24 cellular contexts compared by ENCODE assay signal in the genomic region with DNA sequence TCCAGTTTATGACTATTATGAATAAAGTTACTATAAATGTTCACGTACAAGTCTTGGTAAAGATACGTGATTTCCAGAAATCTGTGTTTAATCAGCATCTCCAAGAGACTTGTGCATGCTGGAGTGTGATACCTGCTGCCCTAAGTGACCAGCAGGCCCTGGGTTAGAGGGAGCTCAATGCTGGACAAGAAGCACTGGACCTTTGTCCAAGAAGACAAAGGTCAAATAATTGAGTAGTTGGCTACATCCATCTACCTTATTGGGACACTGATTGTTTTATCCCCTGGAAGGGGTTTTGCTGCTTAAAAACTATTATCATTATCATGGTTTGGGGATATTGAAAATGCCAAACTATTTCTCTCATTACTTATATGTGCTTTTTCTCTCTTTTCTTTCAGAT. TPM values are rescaled to one million over a fixed set of nuclear protein-coding genes. Genes with fewer than 3 reads are reported as not detected.
DNase-seq lines count a peak whose midpoint lies in the region; ATAC-seq, FAIRE-seq and TF ChIP-seq lines count a peak whose summit lies in the region.
"Had no signal": no experiment of that assay in that cellular context is flagged by ENCODE, and none has a peak within 500 bp of the region (broad histone marks: within the 10 kb centered on the region; RNA-seq: fewer than 3 reads in every experiment).

No MANE protein-coding gene starts in this region.

- 88 to 94% (median 91%) methylated on average over 2 of the region's 2 CpGs for WGBS in small intestine, 3 donors

- no peaks in the 10 kb centered on the region for H3K27me3 ChIP-seq in small intestine (ENCODE audit: control insufficient read depth in 2 of 2, insufficient read depth in 2 of 2, low read length in 2 of 2)
- H3K27me3 ChIP-seq: BE2C, BLaER1 had no signal

- H3K4me3 ChIP-seq in HEK293 (ENCODE audit: low read depth, low read length) (no peak overlapping the region), small intestine (ENCODE audit: low read depth in 1 of 2, low read length in 2 of 2) (no peak overlapping the region)
- H3K4me3 ChIP-seq: BLaER1, GM12878 had no signal

- no peak for TF ChIP-seq POLR2A in GM12891 (IDR thresholded peaks at IDR 0.05; ENCODE audit: low read depth, low read length)

- no peaks in the 10 kb centered on the region for H3K4me1 ChIP-seq in HEK293 (ENCODE audit: control insufficient read depth, insufficient read depth, low read length)
- H3K4me1 ChIP-seq in small intestine (ENCODE audit: control insufficient read depth in 2 of 2, insufficient read depth in 1 of 2, low read depth in 1 of 2, low read length in 1 of 2) = no peaks in the 10 kb centered on the region
- H3K4me1 ChIP-seq: BLaER1 had no signal

- no peak for TF ChIP-seq CTCF in HEK293 (tag by site-specific recombination; IDR thresholded peaks at IDR 0.05)

- POLR2A ChIA-PET in HEK293 (lab: Yijun Ruan, JAX) = interaction anchor here (0.6 kb wide), 1 partner anchor 37 kb away, joined by 3 read pairs; a partner anchor contains a TSS

- FAIRE-seq in GM12891 (lab: Jason Lieb, UNC) (peak; percentile 57), small intestine (lab: Jason Lieb, UNC) (no peak)
- FAIRE-seq: A204.1, GM12878, GM19239 had no signal

- H3K27ac ChIP-seq in HEK293 (ENCODE audit: extremely low read depth, low read depth, low read length) = no peak overlapping the region
- H3K27ac ChIP-seq in small intestine (ENCODE audit: low read depth in 1 of 2, low read length in 1 of 2) = no peak overlapping the region
- H3K27ac ChIP-seq: BLaER1 had no signal

- H3K36me3 ChIP-seq in HEK293 (ENCODE audit: control insufficient read depth in 2 of 2, insufficient read depth in 1 of 2, low read length in 2 of 2) = no peaks in the 10 kb centered on the region
- no peaks in the 10 kb centered on the region for H3K36me3 ChIP-seq in small intestine (ENCODE audit: control insufficient read depth in 2 of 2, insufficient read depth in 2 of 2, low read length in 2 of 2)
- H3K36me3 ChIP-seq: BE2C, BLaER1 had no signal

- ATAC-seq in HG03108 (IDR thresholded peaks at IDR 0.05; ENCODE audit: unreplicated experiment) (no peak), HG02759 (IDR thresholded peaks at IDR 0.05; ENCODE audit: unreplicated experiment) (no peak)
- ATAC-seq: GM12878 had no signal

- DNase-seq in GM12891 (ENCODE audit: insufficient read length, low spot score) (no peak), small intestine (peak; percentile 22)
- DNase-seq: 8988T; ACHN; BE2C; C1 segment of cervical spinal cord; CD4-positive, alpha-beta memory T cell; CD4-positive, CD25-positive, alpha-beta regulatory T cell; CD8-positive, alpha-beta memory T cell; COR-L47; DMS 273 treated with DMSO at 0.1 percent for 48 hours; DMS153; DMS53; DMS79; DND-41; EL; GDM1 had no signal

- H3K9me3 ChIP-seq in HEK293 (ENCODE audit: control insufficient read depth, insufficient read depth, low read depth, low read length) = no peaks in the 10 kb centered on the region
- no peaks in the 10 kb centered on the region for H3K9me3 ChIP-seq in small intestine (ENCODE audit: control insufficient read depth, low read depth)
- H3K9me3 ChIP-seq: BE2C had no signal

- CTCF ChIA-PET in HEK293 (lab: Yijun Ruan, JAX) = interaction anchor here (0.6 to 0.7 kb wide), 2 partner anchors 16 to 546 kb away, joined by 4 read pairs; no protein-coding TSS in a partner anchor

TF ChIP-seq in GM12891, 5 proteins besides CTCF, POLR2A, EP300 and RAD21:
- TF ChIP-seq TAF1 (IDR thresholded peaks at IDR 0.05; ENCODE audit: low read depth, low read length) (no peak), POU2F2 (IDR thresholded peaks at IDR 0.05; ENCODE audit: low read depth, low read length) (no peak), PAX5 (IDR thresholded peaks at IDR 0.05; ENCODE audit: insufficient read depth, low read length, severe bottlenecking) (no peak)

TF ChIP-seq in HEK293, 187 proteins besides CTCF, POLR2A, EP300 and RAD21:
- TF ChIP-seq ZFP69B (tag by site-specific recombination; IDR thresholded peaks at IDR 0.05) (no peak), ZNF510 (tag by site-specific recombination; IDR thresholded peaks at IDR 0.05; ENCODE audit: insufficient replicate concordance) (no peak)
- TF ChIP-seq, protein P1, sequence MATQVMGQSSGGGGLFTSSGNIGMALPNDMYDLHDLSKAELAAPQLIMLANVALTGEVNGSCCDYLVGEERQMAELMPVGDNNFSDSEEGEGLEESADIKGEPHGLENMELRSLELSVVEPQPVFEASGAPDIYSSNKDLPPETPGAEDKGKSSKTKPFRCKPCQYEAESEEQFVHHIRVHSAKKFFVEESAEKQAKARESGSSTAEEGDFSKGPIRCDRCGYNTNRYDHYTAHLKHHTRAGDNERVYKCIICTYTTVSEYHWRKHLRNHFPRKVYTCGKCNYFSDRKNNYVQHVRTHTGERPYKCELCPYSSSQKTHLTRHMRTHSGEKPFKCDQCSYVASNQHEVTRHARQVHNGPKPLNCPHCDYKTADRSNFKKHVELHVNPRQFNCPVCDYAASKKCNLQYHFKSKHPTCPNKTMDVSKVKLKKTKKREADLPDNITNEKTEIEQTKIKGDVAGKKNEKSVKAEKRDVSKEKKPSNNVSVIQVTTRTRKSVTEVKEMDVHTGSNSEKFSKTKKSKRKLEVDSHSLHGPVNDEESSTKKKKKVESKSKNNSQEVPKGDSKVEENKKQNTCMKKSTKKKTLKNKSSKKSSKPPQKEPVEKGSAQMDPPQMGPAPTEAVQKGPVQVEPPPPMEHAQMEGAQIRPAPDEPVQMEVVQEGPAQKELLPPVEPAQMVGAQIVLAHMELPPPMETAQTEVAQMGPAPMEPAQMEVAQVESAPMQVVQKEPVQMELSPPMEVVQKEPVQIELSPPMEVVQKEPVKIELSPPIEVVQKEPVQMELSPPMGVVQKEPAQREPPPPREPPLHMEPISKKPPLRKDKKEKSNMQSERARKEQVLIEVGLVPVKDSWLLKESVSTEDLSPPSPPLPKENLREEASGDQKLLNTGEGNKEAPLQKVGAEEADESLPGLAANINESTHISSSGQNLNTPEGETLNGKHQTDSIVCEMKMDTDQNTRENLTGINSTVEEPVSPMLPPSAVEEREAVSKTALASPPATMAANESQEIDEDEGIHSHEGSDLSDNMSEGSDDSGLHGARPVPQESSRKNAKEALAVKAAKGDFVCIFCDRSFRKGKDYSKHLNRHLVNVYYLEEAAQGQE (tag by site-specific recombination; IDR thresholded peaks at IDR 0.05) = no peak
- TF ChIP-seq, protein P2, sequence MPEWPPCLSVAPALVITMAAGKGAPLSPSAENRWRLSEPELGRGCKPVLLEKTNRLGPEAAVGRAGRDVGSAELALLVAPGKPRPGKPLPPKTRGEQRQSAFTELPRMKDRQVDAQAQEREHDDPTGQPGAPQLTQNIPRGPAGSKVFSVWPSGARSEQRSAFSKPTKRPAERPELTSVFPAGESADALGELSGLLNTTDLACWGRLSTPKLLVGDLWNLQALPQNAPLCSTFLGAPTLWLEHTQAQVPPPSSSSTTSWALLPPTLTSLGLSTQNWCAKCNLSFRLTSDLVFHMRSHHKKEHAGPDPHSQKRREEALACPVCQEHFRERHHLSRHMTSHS (tag by site-specific recombination; IDR thresholded peaks at IDR 0.05) = no peak
- TF ChIP-seq, protein P3, sequence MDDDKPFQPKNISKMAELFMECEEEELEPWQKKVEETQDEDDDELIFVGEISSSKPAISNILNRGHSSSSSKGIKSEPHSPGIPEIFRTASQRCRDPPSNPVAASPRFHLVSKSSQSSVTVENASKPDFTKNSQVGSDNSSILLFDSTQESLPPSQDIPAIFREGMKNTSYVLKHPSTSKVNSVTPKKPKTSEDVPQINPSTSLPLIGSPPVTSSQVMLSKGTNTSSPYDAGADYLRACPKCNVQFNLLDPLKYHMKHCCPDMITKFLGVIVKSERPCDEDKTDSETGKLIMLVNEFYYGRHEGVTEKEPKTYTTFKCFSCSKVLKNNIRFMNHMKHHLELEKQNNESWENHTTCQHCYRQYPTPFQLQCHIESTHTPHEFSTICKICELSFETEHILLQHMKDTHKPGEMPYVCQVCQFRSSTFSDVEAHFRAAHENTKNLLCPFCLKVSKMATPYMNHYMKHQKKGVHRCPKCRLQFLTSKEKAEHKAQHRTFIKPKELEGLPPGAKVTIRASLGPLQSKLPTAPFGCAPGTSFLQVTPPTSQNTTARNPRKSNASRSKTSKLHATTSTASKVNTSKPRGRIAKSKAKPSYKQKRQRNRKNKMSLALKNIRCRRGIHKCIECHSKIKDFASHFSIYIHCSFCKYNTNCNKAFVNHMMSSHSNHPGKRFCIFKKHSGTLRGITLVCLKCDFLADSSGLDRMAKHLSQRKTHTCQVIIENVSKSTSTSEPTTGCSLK (tag by site-specific recombination; IDR thresholded peaks at IDR 0.05) = no peak
- TF ChIP-seq, protein P4, sequence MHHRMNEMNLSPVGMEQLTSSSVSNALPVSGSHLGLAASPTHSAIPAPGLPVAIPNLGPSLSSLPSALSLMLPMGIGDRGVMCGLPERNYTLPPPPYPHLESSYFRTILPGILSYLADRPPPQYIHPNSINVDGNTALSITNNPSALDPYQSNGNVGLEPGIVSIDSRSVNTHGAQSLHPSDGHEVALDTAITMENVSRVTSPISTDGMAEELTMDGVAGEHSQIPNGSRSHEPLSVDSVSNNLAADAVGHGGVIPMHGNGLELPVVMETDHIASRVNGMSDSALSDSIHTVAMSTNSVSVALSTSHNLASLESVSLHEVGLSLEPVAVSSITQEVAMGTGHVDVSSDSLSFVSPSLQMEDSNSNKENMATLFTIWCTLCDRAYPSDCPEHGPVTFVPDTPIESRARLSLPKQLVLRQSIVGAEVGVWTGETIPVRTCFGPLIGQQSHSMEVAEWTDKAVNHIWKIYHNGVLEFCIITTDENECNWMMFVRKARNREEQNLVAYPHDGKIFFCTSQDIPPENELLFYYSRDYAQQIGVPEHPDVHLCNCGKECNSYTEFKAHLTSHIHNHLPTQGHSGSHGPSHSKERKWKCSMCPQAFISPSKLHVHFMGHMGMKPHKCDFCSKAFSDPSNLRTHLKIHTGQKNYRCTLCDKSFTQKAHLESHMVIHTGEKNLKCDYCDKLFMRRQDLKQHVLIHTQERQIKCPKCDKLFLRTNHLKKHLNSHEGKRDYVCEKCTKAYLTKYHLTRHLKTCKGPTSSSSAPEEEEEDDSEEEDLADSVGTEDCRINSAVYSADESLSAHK (tag by site-specific recombination; IDR thresholded peaks at IDR 0.05) = peak; percentile 33; the same call in 1 of the 2 replicates
TF ChIP-seq in HEK293: peak in this region for 1.

RNA-seq across cellular contexts. Expression of a gene that starts 37.0 kb away (rescaled TPM):
- polyA plus RNA-seq in GM12891 (2012; ENCODE audit: low read depth, missing spikeins) = 9.8 TPM
- polyA plus RNA-seq in small intestine = 1 to 10 TPM in 2 of 3 donors, under 1 TPM in 1; 0.89 to 2.9 (median 1.1) TPM
